Comparison of ENCODE assay signal across 8 cellular contexts in genomic region chr14:73753887-73754880, GRCh38. TPM values are rescaled to one million over a fixed set of nuclear protein-coding genes. Genes with fewer than 3 reads are reported as not detected.
DNase-seq lines count a peak whose midpoint lies in the region; ATAC-seq and TF ChIP-seq lines count a peak whose summit lies in the region.

No MANE protein-coding gene starts in this region.

- POLR2A ChIA-PET in Panc1 (lab: Charles Lee): interaction anchor here (0.6 to 1.3 kb wide), 5 partner anchors 9 to 281 kb away, joined by 3 to 11 read pairs (median 5); no protein-coding TSS in a partner anchor

- H3K4me3 ChIP-seq in Panc1 (ENCODE audit: low read depth in 2 of 2, low read length in 2 of 2) (peak overlapping the region; percentile 16 to 85; a peak in 3 of 4 replicates), thyroid gland (replicated peaks in 1 of 3) (no peak overlapping the region)

- H3K4me1 Mint-ChIP-seq in memory B cell: peaks cover 74% of the 10 kb centered on the region

- H3K27me3 ChIP-seq in Panc1 (ENCODE audit: control insufficient read depth, insufficient read depth, low read length): no peaks in the 10 kb centered on the region
- H3K27me3 ChIP-seq in thyroid gland: no peaks in the 10 kb centered on the region

- no peaks in the 10 kb centered on the region for H3K36me3 Mint-ChIP-seq in memory B cell

- intact Hi-C loops in Panc1 (cut with micrococcal nuclease; ENCODE audit: unreplicated experiment): no loop called here
- intact Hi-C loops in thyroid gland (cut with DNase I): no loop called here

- H3K27ac ChIP-seq in Panc1 (ENCODE audit: low read length) (peak overlapping the region; percentile 97), caudate nucleus (ENCODE audit: low read depth, low read length) (peak overlapping the region; percentile 85), thyroid gland (peak overlapping the region; percentile 88 to 99 (median 90))

- ATAC-seq in HG02610 (IDR thresholded peaks at IDR 0.05; ENCODE audit: unreplicated experiment) (peak; percentile 44), Panc1 (peak; percentile 13), memory B cell (ENCODE audit: low read depth) (peak; percentile 64)

- peak overlapping the region; percentile 83 for H3K4me3 Mint-ChIP-seq in memory B cell

- H3K36me3 ChIP-seq in Panc1 (ENCODE audit: control insufficient read depth, insufficient read depth, low read length) (no peaks in the 10 kb centered on the region), thyroid gland (no peaks in the 10 kb centered on the region)

- peak overlapping the region; percentile 90 for H3K27ac Mint-ChIP-seq in memory B cell

- DNase-seq in NCI-H2107 treated with DMSO at 0.1 percent for 48 hours (lab: John Stamatoyannopoulos, UW; ENCODE audit: unreplicated experiment) (peak; percentile 53), NCI-H2107 (lab: John Stamatoyannopoulos, UW) (no peak), Panc1 (ENCODE audit: low read depth, low spot score) (no peak), caudate nucleus (lab: John Stamatoyannopoulos, UW) (peak in 49 of 61 donors; percentile 17 to 79 (median 46)), memory B cell (ENCODE audit: low spot score in 2 of 2) (peak; percentile 59 to 72), thyroid gland (peak; percentile 81 to 82), NCI-H446 (lab: John Stamatoyannopoulos, UW) (no peak)

- no peaks in the 10 kb centered on the region for H3K9me3 Mint-ChIP-seq in memory B cell

- no TSS peak for BruUV-seq in Panc1 (replicated peaks; lab: Mats Ljungman, UMichigan)

- H3K9me3 ChIP-seq in Panc1 (ENCODE audit: control insufficient read depth, insufficient read depth, low read depth, low read length) (no peaks in the 10 kb centered on the region), thyroid gland (no peaks in the 10 kb centered on the region)

- peaks cover 86% of the 10 kb centered on the region for H3K4me1 ChIP-seq in Panc1 (ENCODE audit: control insufficient read depth, insufficient read depth, low read length)
- H3K4me1 ChIP-seq in thyroid gland: peaks cover 91 to 98% of the 10 kb centered on the region in 2 donors

- 38 to 44% methylated on average over 11 to 15 of the region's 15 CpGs for WGBS in thyroid gland, 2 donors

- in situ Hi-C loops in Panc1 (cut with HindIII; ENCODE audit: low pct_unique_long_range_greater_than_20kb, low sequenced_read_pairs): no loop called here

- H3K27me3 Mint-ChIP-seq in memory B cell: no peaks in the 10 kb centered on the region

- no peak for TF ChIP-seq CTCF in Panc1 (IDR thresholded peaks at IDR 0.05)
- no peak for TF ChIP-seq CTCF in thyroid gland (IDR thresholded peaks at IDR 0.05)

- CTCF ChIA-PET in Panc1 (lab: Charles Lee): interaction anchor here (0.5 kb wide), 1 partner anchor 159 kb away, joined by 3 read pairs; no protein-coding TSS in a partner anchor

- TF ChIP-seq POLR2A in thyroid gland (IDR thresholded peaks at IDR 0.05): peak in 1 of 2 donors; percentile 2

RNA-seq across cellular contexts. Expression of gene PNMA1, which starts 40.0 kb away (rescaled TPM):
- 49.7 TPM for total RNA-seq in Panc1 (2021; ENCODE audit: unreplicated experiment)
- polyA plus RNA-seq in Panc1 (2012; ENCODE audit: insufficient read length): 45.4 TPM
- total RNA-seq in thyroid gland: 10 to 100 TPM; 21.7 to 27.7 (median 24.7) TPM

Comparison
In these comparisons a context has a peak if more than half of its experiments do, and no peak if none do; other contexts are left out.
1. DNase-seq: peak in NCI-H2107 treated with DMSO at 0.1 percent for 48 hours (single experiment), caudate nucleus (49 of 61), memory B cell (2 of 2) and thyroid gland (2 of 2); none in NCI-H2107 (single experiment), Panc1 (single experiment) and NCI-H446 (0 of 2).
2. ATAC-seq: peak in every context shown above with its lines; median percentile 64 in memory B cell; 44 in HG02610; 13 in Panc1.
3. H3K4me3 ChIP-seq: peak in Panc1 (2 of 2); none in thyroid gland (0 of 3).
4. Peak in every context shown above with its lines, with median percentiles within 50 percentile points of each other: H3K27ac ChIP-seq.